In the genomic region with DNA sequence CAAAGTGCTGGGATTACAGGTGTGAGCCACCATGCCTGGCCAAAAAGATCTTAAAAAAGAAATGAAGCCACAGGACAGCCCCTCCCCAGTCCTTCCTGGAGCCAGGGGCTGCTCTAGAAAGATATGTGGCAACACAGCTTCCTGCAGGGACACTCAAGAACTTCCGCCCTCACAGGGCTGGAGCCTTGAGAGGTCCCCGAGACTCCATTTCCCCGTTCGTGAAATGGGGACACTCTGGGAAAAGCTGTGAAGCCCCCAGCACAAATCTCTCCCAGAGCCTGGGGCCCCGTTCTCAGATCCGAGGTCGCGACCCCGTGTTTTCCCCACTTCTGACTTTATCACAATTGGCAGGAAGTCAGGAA, we compare ENCODE assay signal across 8 cellular contexts. TPM values are rescaled to one million over a fixed set of nuclear protein-coding genes. Genes with fewer than 3 reads are reported as not detected.
A peak's percentile ranks its signal among the peaks of the same experiment; 100 is the strongest.
DNase-seq lines count a peak whose midpoint lies in the region; ATAC-seq, FAIRE-seq and TF ChIP-seq lines count a peak whose summit lies in the region.

No MANE protein-coding gene starts in this region.

- peak overlapping the region; percentile 71; the same call in 1 of the 2 replicates for H3K4me2 ChIP-seq in GM12878 (ENCODE audit: control insufficient read depth, insufficient read depth)

- H3K27me3 Mint-ChIP-seq in activated naive CD4-positive, alpha-beta T cell treated with anti-CD3 and anti-CD28 coated beads for 36 hours (ENCODE audit: low read depth), result no peaks in the 10 kb centered on the region

- H3K9me3 ChIP-seq in GM12878 (replicated peaks; ENCODE audit: control insufficient read depth, insufficient read depth, low read length) (no peaks in the 10 kb centered on the region; the same call in 2 of the 3 replicates), mesodermal cell (ENCODE audit: control insufficient read depth, low read length) (peaks cover 4% of the 10 kb centered on the region), upper lobe of right lung (no peaks in the 10 kb centered on the region)

- CTCF ChIA-PET in activated naive CD4-positive, alpha-beta T cell treated with anti-CD3 and anti-CD28 coated beads for 36 hours (lab: Charles Lee), result interaction anchor here (1.0 to 1.3 kb wide), 4 partner anchors 27 to 116 kb away, joined by 3 read pairs; no protein-coding TSS in a partner anchor
- CTCF ChIA-PET in GM12878 (lab: Yijun Ruan, JAX), result interaction anchor here (0.9 to 1.1 kb wide), 3 partner anchors 25 to 143 kb away, joined by 3 to 4 read pairs (median 4); no protein-coding TSS in a partner anchor

- peaks cover 6% of the 10 kb centered on the region for H3K36me3 Mint-ChIP-seq in activated naive CD4-positive, alpha-beta T cell treated with anti-CD3 and anti-CD28 coated beads for 36 hours (ENCODE audit: low read depth)

- TF ChIP-seq POLR2A in GM12878 (IDR thresholded peaks at IDR 0.05; ENCODE audit: low read depth, low read length), result no peak

- peaks cover 73% of the 10 kb centered on the region for H3K4me1 Mint-ChIP-seq in activated naive CD4-positive, alpha-beta T cell treated with anti-CD3 and anti-CD28 coated beads for 36 hours (ENCODE audit: low read depth)

- H3K9ac ChIP-seq in GM12878 (ENCODE audit: control insufficient read depth, insufficient read depth, low read length), result peak overlapping the region; percentile 49; the same call in 1 of the 2 replicates

- H3K4me1 ChIP-seq in GM12878 (ENCODE audit: control insufficient read depth, insufficient read depth, low read length) (peaks cover 38% of the 10 kb centered on the region), mesodermal cell (ENCODE audit: control insufficient read depth, insufficient read depth, low read length, poor library complexity, severe bottlenecking) (peaks cover 25% of the 10 kb centered on the region), upper lobe of right lung (peaks cover 59% of the 10 kb centered on the region)

- H3K27me3 ChIP-seq in GM12878 (replicated peaks in 1 of 2; ENCODE audit: control insufficient read depth in 2 of 2, insufficient read depth in 2 of 2, low read length in 1 of 2), result no peaks in the 10 kb centered on the region
- H3K27me3 ChIP-seq in upper lobe of right lung, result no peaks in the 10 kb centered on the region

- H3K4me3 Mint-ChIP-seq in activated naive CD4-positive, alpha-beta T cell treated with anti-CD3 and anti-CD28 coated beads for 36 hours, result peak overlapping the region; percentile 38

- in situ Hi-C loops in GM12878 (cut with MboI), result no loop called here

- TF ChIP-seq EP300 in GM12878 (IDR thresholded peaks at IDR 0.05; ENCODE audit: borderline replicate concordance in 1 of 2, control insufficient read depth in 1 of 2, low read depth in 2 of 2, low read length in 2 of 2), result no peak

- no peak for FAIRE-seq in GM12878 (lab: Jason Lieb, UNC)

- SMC1A ChIA-PET in GM12878 (lab: Charles Lee; ENCODE audit: uncharacterized antibody, unreplicated experiment), result interaction anchor here (1.0 to 1.3 kb wide), 4 partner anchors 30 to 143 kb away, joined by 3 to 5 read pairs (median 3); a partner anchor contains a TSS

- H3K27ac ChIP-seq in GM12878 (ENCODE audit: control insufficient read depth, insufficient read depth) (peak overlapping the region; percentile 90), mesodermal cell (ENCODE audit: low read depth, low read length, severe bottlenecking) (peak overlapping the region; percentile 97), upper lobe of right lung (peak overlapping the region; percentile 96)

- H3K4me3 ChIP-seq in GM12878 (peak overlapping the region; percentile 28; the same call in 1 of the 2 replicates), mesodermal cell (ENCODE audit: extremely low read depth, insufficient read depth, low read length, poor library complexity, severe bottlenecking) (no peak overlapping the region), upper lobe of right lung (peak overlapping the region; percentile 36)

- intact Hi-C loops in activated naive CD4-positive, alpha-beta T cell treated with anti-CD3 and anti-CD28 coated beads for 36 hours (cut with micrococcal nuclease), result loop anchor here (5.0 kb wide), 1 partner anchor 194 kb away; no protein-coding TSS in a partner anchor
- intact Hi-C loops in GM12878 (cut with micrococcal nuclease; ENCODE audit: unreplicated experiment) (loop anchor here (5.0 kb wide), 2 partner anchors 81 to 141 kb away; a partner anchor contains a TSS), upper lobe of right lung (cut with DNase I) (no loop called here)

- POLR2A ChIA-PET in GM12878 (lab: Charles Lee), result interaction anchor here (0.9 to 4.0 kb wide), 5 partner anchors 25 to 103 kb away, joined by 3 to 45 read pairs (median 5); a partner anchor contains a TSS

- RAD21 ChIA-PET in GM12878 (lab: Charles Lee; ENCODE audit: unreplicated experiment), result interaction anchor here (2.7 kb wide), 1 partner anchor 44 kb away, joined by 9 read pairs; no protein-coding TSS in a partner anchor

- TF ChIP-seq RAD21 in GM12878 (IDR thresholded peaks at IDR 0.05; ENCODE audit: insufficient read depth, low read depth, low read length), result no peak

- TF ChIP-seq CTCF in GM12878 (IDR thresholded peaks at IDR 0.05 in 2 of 3, conservative IDR thresholded peaks at IDR 0.05 in 1 of 3; ENCODE audit: control insufficient read depth in 2 of 3, extremely low read depth in 1 of 3, insufficient read depth in 1 of 3, low read depth in 3 of 3, low read length in 3 of 3), result no peak
- TF ChIP-seq CTCF in upper lobe of right lung (IDR thresholded peaks at IDR 0.05), result no peak

- H3K9me3 Mint-ChIP-seq in activated naive CD4-positive, alpha-beta T cell treated with anti-CD3 and anti-CD28 coated beads for 36 hours, result peaks cover 4% of the 10 kb centered on the region

- H3K36me3 ChIP-seq in GM12878 (ENCODE audit: control insufficient read depth in 2 of 2, insufficient read depth in 2 of 2, low read length in 1 of 2), result peaks cover 0 to 3% of the 10 kb centered on the region in 2 experiments; a peak in 2 of 4 replicates
- H3K36me3 ChIP-seq in mesodermal cell (ENCODE audit: control insufficient read depth, insufficient read depth, low read length), result peaks cover 7% of the 10 kb centered on the region
- peaks cover 5% of the 10 kb centered on the region for H3K36me3 ChIP-seq in upper lobe of right lung

- no peaks in the 10 kb centered on the region; the same call in 1 of the 2 replicates for H4K20me1 ChIP-seq in GM12878 (ENCODE audit: control insufficient read depth, insufficient read depth)

- WGBS in GM12878 (ENCODE audit: insufficient coverage, insufficient replicate concordance, low lambda C conversion rate, missing lambda C conversion rate), result 51% methylated on average over 9 of the region's 9 CpGs
- WGBS in mesodermal cell (ENCODE audit: insufficient coverage in 2 of 2), 2 experiments, result 69 to 75% methylated on average over 8 to 9 of the region's 9 CpGs

- peak overlapping the region; percentile 6 for H2AFZ ChIP-seq in GM12878 (ENCODE audit: control insufficient read depth, low read depth, low read length)

- peak; percentile 44 for DNase-seq in activated naive CD4-positive, alpha-beta T cell treated with anti-CD3 and anti-CD28 coated beads for 36 hours
- DNase-seq in activated naive CD4-positive, alpha-beta T cell (lab: John Stamatoyannopoulos, UW), result no peak
- no peak for DNase-seq in GM12878 (ENCODE audit: low read depth, low spot score)
- no peak for DNase-seq in upper lobe of right lung
- no peak for DNase-seq in NCI-H69 (lab: John Stamatoyannopoulos, UW)
- no peak for DNase-seq in occipital lobe (lab: John Stamatoyannopoulos, UW)
- no peak for DNase-seq in NCI-H345 (lab: John Stamatoyannopoulos, UW)

- peaks cover 9% of the 10 kb centered on the region for H3K79me2 ChIP-seq in GM12878 (ENCODE audit: control insufficient read depth, insufficient read depth, low read length)

- H3K27ac Mint-ChIP-seq in activated naive CD4-positive, alpha-beta T cell treated with anti-CD3 and anti-CD28 coated beads for 36 hours, result peak overlapping the region; percentile 79

- no TSS peak for BruUV-seq in GM12878 (replicated peaks; lab: Mats Ljungman, UMichigan)

- ATAC-seq in GM12878, result no peak
- ATAC-seq in upper lobe of right lung, result no peak

RNA-seq across cellular contexts. Expression of a gene that starts 2.5 kb away (rescaled TPM):
- 100 to 1,000 TPM; 244 to 253 TPM for total RNA-seq in activated naive CD4-positive, alpha-beta T cell treated with anti-CD3 and anti-CD28 coated beads for 36 hours
- 30.7 and 37.1 TPM in 2 replicates for total RNA-seq in GM12878 (2013; cell fraction: nucleolus; rRNA removed)
- total RNA-seq in GM12878 (2014; rRNA removed) (325 and 388 TPM in 2 replicates), GM12878 (2014; rRNA removed; fragmentation: Illumina TruSeq; extraction: Trizol) (185 and 204 TPM in 2 replicates), GM12878 (2021) (305 and 316 TPM in 2 replicates), upper lobe of right lung (387 TPM), occipital lobe (83.8 TPM)
- polyA plus RNA-seq in GM12878 (2011; ENCODE audit: low read depth), result 143 TPM
- polyA plus RNA-seq in GM12878 (2011; rRNA removed) (171 and 289 TPM in 2 replicates), GM12878 (2014; fragmentation: Illumina TruSeq; extraction: Trizol) (144 and 257 TPM in 2 replicates), GM12878 (2014; fragmentation: Nextera tagmentation; extraction: Ambion mirVana) (10 to 100 TPM; 33.3 to 99.6 TPM), GM12878 (2014; rRNA removed) (749 and 807 TPM in 2 replicates), GM12878 (2016; fragmentation: Nextera tagmentation; extraction: Ambion mirVana) (100 to 1,000 TPM; 534 to 574 TPM)
- polyA plus RNA-seq in GM12878 (2011; cell fraction: cytosol; rRNA removed), result 532 and 769 TPM in 2 replicates
- polyA plus RNA-seq in GM12878 (2011; cell fraction: nucleus; rRNA removed), result 455 and 480 TPM in 2 replicates
- 460 and 464 TPM in 2 replicates for polyA plus RNA-seq in GM12878 (2012)
- 134 and 182 TPM in 2 replicates for polyA minus RNA-seq in GM12878 (2011; rRNA and poly(A)+ RNA removed)
- 111 and 122 TPM in 2 replicates for polyA minus RNA-seq in GM12878 (2011; cell fraction: cytosol; rRNA and poly(A)+ RNA removed)
- 39.3 and 60.3 TPM in 2 replicates for polyA minus RNA-seq in GM12878 (2011; cell fraction: nucleus; rRNA and poly(A)+ RNA removed)
- 579 TPM for polyA plus RNA-seq in mesodermal cell (2013, experiment 1 of 2)
- polyA plus RNA-seq in mesodermal cell (2013, experiment 2 of 2), result 487 TPM

RNA-seq across cellular contexts. Expression of a gene that starts 6.1 kb away (rescaled TPM):
- total RNA-seq in activated naive CD4-positive, alpha-beta T cell treated with anti-CD3 and anti-CD28 coated beads for 36 hours, result 100 to 1,000 TPM; 238 to 258 TPM
- total RNA-seq in GM12878 (2013; cell fraction: nucleolus; rRNA removed), result 37.4 and 46.6 TPM in 2 replicates
- total RNA-seq in GM12878 (2014; rRNA removed), result 194 and 207 TPM in 2 replicates
- total RNA-seq in GM12878 (2014; rRNA removed; fragmentation: Illumina TruSeq; extraction: Trizol), result 78.7 and 85.5 TPM in 2 replicates
- total RNA-seq in GM12878 (2021), result 243 and 250 TPM in 2 replicates
- polyA plus RNA-seq in GM12878 (2011; ENCODE audit: low read depth), result 54.0 TPM
- polyA plus RNA-seq in GM12878 (2011; rRNA removed), result 92.4 and 192 TPM in 2 replicates
- polyA plus RNA-seq in GM12878 (2011; cell fraction: cytosol; rRNA removed), result 220 and 291 TPM in 2 replicates
- polyA plus RNA-seq in GM12878 (2011; cell fraction: nucleus; rRNA removed), result 162 and 168 TPM in 2 replicates
- polyA plus RNA-seq in GM12878 (2012), result 184 and 198 TPM in 2 replicates
- polyA plus RNA-seq in GM12878 (2014; fragmentation: Illumina TruSeq; extraction: Trizol), result 10.0 and 142 TPM in 2 replicates
- polyA plus RNA-seq in GM12878 (2014; fragmentation: Nextera tagmentation; extraction: Ambion mirVana), result 10 to 100 TPM in 1 of 2 experiments, 1 to 10 TPM in 1; 4.0 to 17.0 TPM
- polyA plus RNA-seq in GM12878 (2014; rRNA removed), result 367 and 444 TPM in 2 replicates
- 100 to 1,000 TPM; 460 to 487 TPM for polyA plus RNA-seq in GM12878 (2016; fragmentation: Nextera tagmentation; extraction: Ambion mirVana)
- polyA minus RNA-seq in GM12878 (2011; rRNA and poly(A)+ RNA removed), result 76.9 and 101 TPM in 2 replicates
- 70.2 and 78.0 TPM in 2 replicates for polyA minus RNA-seq in GM12878 (2011; cell fraction: cytosol; rRNA and poly(A)+ RNA removed)
- 29.5 and 49.3 TPM in 2 replicates for polyA minus RNA-seq in GM12878 (2011; cell fraction: nucleus; rRNA and poly(A)+ RNA removed)
- polyA plus RNA-seq in mesodermal cell (2013, experiment 1 of 2), result 223 TPM
- polyA plus RNA-seq in mesodermal cell (2013, experiment 2 of 2), result 199 TPM
- total RNA-seq in upper lobe of right lung, result 155 TPM
- 31.8 TPM for total RNA-seq in occipital lobe

RNA-seq across cellular contexts. Expression of a gene that starts 34.4 kb away (rescaled TPM):
- 100 to 1,000 TPM; 123 to 136 TPM for total RNA-seq in activated naive CD4-positive, alpha-beta T cell treated with anti-CD3 and anti-CD28 coated beads for 36 hours
- 190 and 196 TPM in 2 replicates for total RNA-seq in GM12878 (2013; cell fraction: nucleolus; rRNA removed)
- total RNA-seq in GM12878 (2014; rRNA removed), result 116 and 146 TPM in 2 replicates
- 21.4 and 26.2 TPM in 2 replicates for total RNA-seq in GM12878 (2014; rRNA removed; fragmentation: Illumina TruSeq; extraction: Trizol)
- 142 and 151 TPM in 2 replicates for total RNA-seq in GM12878 (2021)
- polyA plus RNA-seq in GM12878 (2011; ENCODE audit: low read depth), result 33.0 TPM
- polyA plus RNA-seq in GM12878 (2011; rRNA removed), result 20.8 and 53.2 TPM in 2 replicates
- 64.0 and 103 TPM in 2 replicates for polyA plus RNA-seq in GM12878 (2011; cell fraction: cytosol; rRNA removed)
- polyA plus RNA-seq in GM12878 (2011; cell fraction: nucleus; rRNA removed), result 223 and 275 TPM in 2 replicates
- 85.3 and 105 TPM in 2 replicates for polyA plus RNA-seq in GM12878 (2012)
- polyA plus RNA-seq in GM12878 (2014; fragmentation: Illumina TruSeq; extraction: Trizol), result 1.4 and 9.8 TPM in 2 replicates
- polyA plus RNA-seq in GM12878 (2014; fragmentation: Nextera tagmentation; extraction: Ambion mirVana), result 1 to 10 TPM; 1.4 to 7.8 TPM
- polyA plus RNA-seq in GM12878 (2014; rRNA removed), result 96.0 and 125 TPM in 2 replicates
- 10 to 100 TPM; 66.6 to 82.6 TPM for polyA plus RNA-seq in GM12878 (2016; fragmentation: Nextera tagmentation; extraction: Ambion mirVana)
- polyA minus RNA-seq in GM12878 (2011; rRNA and poly(A)+ RNA removed), result 36.0 and 96.7 TPM in 2 replicates
- polyA minus RNA-seq in GM12878 (2011; cell fraction: cytosol; rRNA and poly(A)+ RNA removed), result 45.4 and 45.7 TPM in 2 replicates
- 32.4 and 52.2 TPM in 2 replicates for polyA minus RNA-seq in GM12878 (2011; cell fraction: nucleus; rRNA and poly(A)+ RNA removed)
- 5.1 TPM for polyA plus RNA-seq in mesodermal cell (2013, experiment 1 of 2)
- 3.8 TPM for polyA plus RNA-seq in mesodermal cell (2013, experiment 2 of 2)
- total RNA-seq in upper lobe of right lung, result 98.2 TPM
- 1.7 TPM for total RNA-seq in occipital lobe
